Comparison of ENCODE assay signal across 18 cellular contexts in genomic region chr3:59733041-59733809, GRCh38.
DNase-seq lines count a peak whose midpoint lies in the region; ATAC-seq and TF ChIP-seq lines count a peak whose summit lies in the region.
"Had no signal": no experiment of that assay in that cellular context is flagged by ENCODE, and none has a peak within 500 bp of the region (broad histone marks: within the 10 kb centered on the region; RNA-seq: fewer than 3 reads in every experiment).

No MANE protein-coding gene starts in this region.

- POLR2A ChIA-PET in CD4-positive, alpha-beta T cell (lab: Charles Lee), result interaction anchor here (1.6 kb wide), 1 partner anchor 23 kb away, joined by 4 read pairs; no protein-coding TSS in a partner anchor

- H3K27ac Mint-ChIP-seq in CD4-positive, alpha-beta T cell, result no peak overlapping the region
- H3K27ac Mint-ChIP-seq: CD4-positive, CD25-positive, alpha-beta regulatory T cell had no signal

- no peak for TF ChIP-seq CTCF in BE2C (IDR thresholded peaks at IDR 0.05; ENCODE audit: low read depth, low read length)
- TF ChIP-seq CTCF in CD4-positive, alpha-beta T cell (IDR thresholded peaks at IDR 0.05), result no peak
- no peak for TF ChIP-seq CTCF in right lobe of liver (IDR thresholded peaks at IDR 0.05)
- TF ChIP-seq CTCF in body of pancreas (IDR thresholded peaks at IDR 0.05), result no peak

- H3K4me1 ChIP-seq in BE2C, result peaks cover 22% of the 10 kb centered on the region
- H3K4me1 ChIP-seq in SJCRH30, result no peaks in the 10 kb centered on the region
- H3K4me1 ChIP-seq in right lobe of liver, result no peaks in the 10 kb centered on the region
- no peaks in the 10 kb centered on the region for H3K4me1 ChIP-seq in body of pancreas
- H3K4me1 ChIP-seq: HAP-1 had no signal

- H3K9me3 Mint-ChIP-seq in CD4-positive, alpha-beta T cell, result no peaks in the 10 kb centered on the region

- H3K4me1 Mint-ChIP-seq in CD4-positive, alpha-beta T cell (ENCODE audit: low read depth), result peaks cover 30% of the 10 kb centered on the region

- DNase-seq in BE2C, result peak; percentile 21
- no peak for DNase-seq in CD4-positive, alpha-beta T cell
- peak; percentile 3 to 26 for DNase-seq in SJCRH30
- peak; percentile 15 for DNase-seq in myocyte (ENCODE audit: low read depth)
- DNase-seq in right lobe of liver, result no peak
- DNase-seq in body of pancreas, result no peak
- DNase-seq: Calu3; CD4-positive, CD25-positive, alpha-beta regulatory T cell; KBM-7; NCI-H1048; NCI-H1436 treated with DMSO at 0.1 percent for 48 hours; NCI-H2029 treated with DMSO at 0.1 percent for 48 hours; NCI-H510A; NCI-H82 had no signal

- H3K4me3 ChIP-seq in BE2C (ENCODE audit: low read depth, low read length) (peak overlapping the region; percentile 12; the same call in 1 of the 2 replicates), SJCRH30 (no peak overlapping the region), right lobe of liver (no peak overlapping the region), body of pancreas (no peak overlapping the region)
- H3K4me3 ChIP-seq: HAP-1 had no signal

- H3K36me3 ChIP-seq in BE2C (no peaks in the 10 kb centered on the region), SJCRH30 (no peaks in the 10 kb centered on the region), right lobe of liver (no peaks in the 10 kb centered on the region), body of pancreas (replicated peaks in 1 of 2; ENCODE audit: insufficient read depth in 1 of 2, low read depth in 2 of 2) (no peaks in the 10 kb centered on the region)
- H3K36me3 ChIP-seq: HAP-1 had no signal

- H3K36me3 Mint-ChIP-seq in CD4-positive, alpha-beta T cell (ENCODE audit: low read depth), result no peaks in the 10 kb centered on the region
- H3K36me3 Mint-ChIP-seq: CD4-positive, CD25-positive, alpha-beta regulatory T cell had no signal

- no peak overlapping the region for H3K27ac ChIP-seq in CD4-positive, alpha-beta T cell (ENCODE audit: low read depth, low read length)
- H3K27ac ChIP-seq in SJCRH30, result no peak overlapping the region
- H3K27ac ChIP-seq in right lobe of liver, result no peak overlapping the region
- H3K27ac ChIP-seq in body of pancreas, result no peak overlapping the region

- H3K4me3 Mint-ChIP-seq in CD4-positive, alpha-beta T cell, result peak overlapping the region; percentile 17
- H3K4me3 Mint-ChIP-seq: CD4-positive, CD25-positive, alpha-beta regulatory T cell had no signal

- CTCF ChIA-PET in CD4-positive, alpha-beta T cell (lab: Charles Lee), result no interaction called here

- 60% methylated on average over 4 of the region's 6 CpGs for WGBS in right lobe of liver (ENCODE audit: insufficient coverage, low coverage, low lambda C conversion rate, missing lambda C conversion rate)
- 83 to 92% methylated on average over 6 of the region's 6 CpGs for WGBS in body of pancreas, 2 donors

- TF ChIP-seq POLR2A in right lobe of liver (IDR thresholded peaks at IDR 0.05) (no peak), body of pancreas (IDR thresholded peaks at IDR 0.05) (no peak)

- H3K9me3 ChIP-seq in BE2C (no peaks in the 10 kb centered on the region), SJCRH30 (replicated peaks) (no peaks in the 10 kb centered on the region), right lobe of liver (no peaks in the 10 kb centered on the region), body of pancreas (no peaks in the 10 kb centered on the region)
- H3K9me3 ChIP-seq in CD4-positive, alpha-beta T cell (ENCODE audit: control insufficient read depth, low read length), result no peaks in the 10 kb centered on the region
- H3K9me3 ChIP-seq: HAP-1 had no signal

- ATAC-seq in CD4-positive, alpha-beta T cell (ENCODE audit: poor library complexity), result no peak
- ATAC-seq in right lobe of liver, result no peak
- ATAC-seq in GM21786 (IDR thresholded peaks at IDR 0.05; ENCODE audit: unreplicated experiment), result no peak
- no peak for ATAC-seq in body of pancreas
- ATAC-seq: Panc1, Right ventricle myocardium inferior had no signal

- intact Hi-C loops in CD4-positive, alpha-beta T cell (cut with DNase I, micrococcal nuclease), result no loop called here
- intact Hi-C loops in right lobe of liver (cut with DNase I), result no loop called here
- intact Hi-C loops in body of pancreas (cut with DNase I), result no loop called here

- H3K27me3 ChIP-seq in BE2C (no peaks in the 10 kb centered on the region), SJCRH30 (no peaks in the 10 kb centered on the region), right lobe of liver (no peaks in the 10 kb centered on the region), body of pancreas (no peaks in the 10 kb centered on the region)
- no peaks in the 10 kb centered on the region for H3K27me3 ChIP-seq in CD4-positive, alpha-beta T cell (ENCODE audit: control insufficient read depth, insufficient read depth, low read length)

- no peaks in the 10 kb centered on the region for H3K27me3 Mint-ChIP-seq in CD4-positive, alpha-beta T cell
- H3K27me3 Mint-ChIP-seq: CD4-positive, CD25-positive, alpha-beta regulatory T cell had no signal

Comparison
In these comparisons a context has a peak if more than half of its experiments do, and no peak if none do; other contexts are left out.
1. DNase-seq: peak in BE2C (single experiment), SJCRH30 (2 of 2) and myocyte (single experiment); none in CD4-positive, alpha-beta T cell (0 of 10), right lobe of liver (0 of 3) and body of pancreas (0 of 4).